Comparison of ENCODE assay signal across 9 cellular contexts in genomic region chr3:12405432-12406272, GRCh38.
DNase-seq lines count a peak whose midpoint lies in the region; ATAC-seq and TF ChIP-seq lines count a peak whose summit lies in the region.
"Had no signal": no experiment of that assay in that cellular context is flagged by ENCODE, and none has a peak within 500 bp of the region (broad histone marks: within the 10 kb centered on the region; RNA-seq: fewer than 3 reads in every experiment).

No MANE protein-coding gene starts in this region.

- DNase-seq in EL (peak; percentile 98), SW480 (ENCODE audit: low spot score) (peak; percentile 81), Right ventricle myocardium inferior (ENCODE audit: missing footprints) (peak; percentile 91), psoas muscle (peak; percentile 80 to 85), HAP-1 (ENCODE audit: low spot score in 2 of 2) (no peak)
- no peak for DNase-seq in activated CD4-positive, CD25-positive, alpha-beta regulatory T cell (lab: John Stamatoyannopoulos, UW)
- DNase-seq in effector CD4-positive, alpha-beta T cell, result no peak

- TF ChIP-seq CTCF in psoas muscle (IDR thresholded peaks at IDR 0.05), result no peak

- intact Hi-C loops in Right ventricle myocardium inferior (cut with DNase I), result no loop called here
- intact Hi-C loops in psoas muscle (cut with DNase I), result no loop called here

- H3K4me1 ChIP-seq in psoas muscle (no peaks in the 10 kb centered on the region), HAP-1 (peaks cover 3% of the 10 kb centered on the region; the same call in 1 of the 2 replicates)

- 56 to 57% (median 57%) methylated on average over 20 of the region's 20 CpGs for WGBS in psoas muscle, 3 donors

- peak overlapping the region; percentile 3 for H3K27ac ChIP-seq in psoas muscle
- H3K27ac ChIP-seq: neutrophil had no signal

- peak; percentile 89 for ATAC-seq in Right ventricle myocardium inferior
- peak in 3 of 4 donors; percentile 69 to 83 (median 73) for ATAC-seq in psoas muscle
- no peak for ATAC-seq in GM21576 (IDR thresholded peaks at IDR 0.05; ENCODE audit: unreplicated experiment)

- H3K9me3 ChIP-seq in psoas muscle (no peaks in the 10 kb centered on the region), HAP-1 (no peaks in the 10 kb centered on the region)
- H3K9me3 ChIP-seq: neutrophil had no signal

- H3K4me3 ChIP-seq in psoas muscle (no peak overlapping the region), HAP-1 (no peak overlapping the region)

- in situ Hi-C loops in HAP-1 (cut with MboI; ENCODE audit: low sequenced_read_pairs), result no loop called here

- H3K36me3 ChIP-seq in psoas muscle (ENCODE audit: insufficient read depth in 1 of 2, low read depth in 1 of 2) (no peaks in the 10 kb centered on the region), HAP-1 (replicated peaks) (no peaks in the 10 kb centered on the region)
- H3K36me3 ChIP-seq: neutrophil had no signal

- peaks cover 0 to under 1% (median 0%) of the 10 kb centered on the region in 3 donors for H3K27me3 ChIP-seq in psoas muscle (ENCODE audit: insufficient read depth in 3 of 3, low read length in 2 of 3)
- no peaks in the 10 kb centered on the region for H3K27me3 ChIP-seq in HAP-1 (ENCODE audit: low read depth)

Comparison
In these comparisons a context has a peak if more than half of its experiments do, and no peak if none do; other contexts are left out.
1. DNase-seq: peak in EL (single experiment), SW480 (single experiment), Right ventricle myocardium inferior (single experiment) and psoas muscle (2 of 2); none in activated CD4-positive, CD25-positive, alpha-beta regulatory T cell (0 of 4), HAP-1 (0 of 2) and effector CD4-positive, alpha-beta T cell (single experiment).